Comparison of ENCODE assay signal across 19 cellular contexts in genomic region chr12:80895240-80895639, GRCh38. TPM values are rescaled to one million over a fixed set of nuclear protein-coding genes. Genes with fewer than 3 reads are reported as not detected.
DNase-seq lines count a peak whose midpoint lies in the region; ATAC-seq, FAIRE-seq and TF ChIP-seq lines count a peak whose summit lies in the region.
"Had no signal": no experiment of that assay in that cellular context is flagged by ENCODE, and none has a peak within 500 bp of the region (broad histone marks: within the 10 kb centered on the region; RNA-seq: fewer than 3 reads in every experiment).

No MANE protein-coding gene starts in this region.

- ATAC-seq in HepG2: no peak
- ATAC-seq in right lobe of liver: peak; percentile 51 to 89 (median 70)
- ATAC-seq: CD8-positive, alpha-beta T cell had no signal

- CTCF ChIA-PET in HepG2 (lab: Yijun Ruan, JAX; ENCODE audit: low intra/inter-chr PET ratio, low total read pairs): no interaction called here

- H3K9ac ChIP-seq in liver (ENCODE audit: low read depth in 1 of 2, low read length in 2 of 2): no peak overlapping the region
- no peak overlapping the region for H3K9ac ChIP-seq in HepG2 (ENCODE audit: insufficient read depth, low read depth, low read length)
- H3K9ac ChIP-seq: BLaER1 had no signal

- no peak for TF ChIP-seq RAD21 in liver (IDR thresholded peaks at IDR 0.05)
- no peak for TF ChIP-seq RAD21 in HepG2 (CRISPR knock-in tag; IDR thresholded peaks at IDR 0.05)

- peaks cover 3% of the 10 kb centered on the region for H3K79me2 ChIP-seq in HepG2 (ENCODE audit: insufficient read depth, low read length)

- no peak overlapping the region for H3K4me3 ChIP-seq in liver (ENCODE audit: low read depth in 1 of 3, low read length in 3 of 3)
- H3K4me3 ChIP-seq in HepG2 (replicated peaks in 1 of 3; ENCODE audit: insufficient read depth in 1 of 3, low read depth in 2 of 3, low read length in 3 of 3): no peak overlapping the region
- no peak overlapping the region for H3K4me3 ChIP-seq in right lobe of liver
- no peak overlapping the region for H3K4me3 ChIP-seq in uterus
- H3K4me3 ChIP-seq: BLaER1 had no signal

- H3K36me3 ChIP-seq in liver (ENCODE audit: control insufficient read depth in 4 of 4, insufficient read depth in 3 of 4, low read depth in 1 of 4, low read length in 3 of 4) (no peaks in the 10 kb centered on the region), HepG2 (replicated peaks in 1 of 2; ENCODE audit: control insufficient read depth in 1 of 2, insufficient read depth in 2 of 2, low read length in 2 of 2) (no peaks in the 10 kb centered on the region), right lobe of liver (no peaks in the 10 kb centered on the region), uterus (no peaks in the 10 kb centered on the region)
- H3K36me3 ChIP-seq: BLaER1 had no signal

- TF ChIP-seq POLR2A in HepG2 (IDR thresholded peaks at IDR 0.05; ENCODE audit: insufficient read depth in 1 of 2, low read depth in 2 of 2, low read length in 2 of 2): no peak
- TF ChIP-seq POLR2A in right lobe of liver (IDR thresholded peaks at IDR 0.05): no peak
- no peak for TF ChIP-seq POLR2A in uterus (IDR thresholded peaks at IDR 0.05)

- POLR2A ChIA-PET in HepG2 (lab: Yijun Ruan, JAX): no interaction called here

- no peak for FAIRE-seq in HepG2 (lab: Jason Lieb, UNC)
- FAIRE-seq: A204.1, G401.6, H54 had no signal

- 57% methylated on average over 3 of the region's 3 CpGs for WGBS in liver
- WGBS in HepG2 (ENCODE audit: low lambda C conversion rate): 98% methylated on average over 3 of the region's 3 CpGs
- WGBS in right lobe of liver (ENCODE audit: insufficient coverage, low coverage, low lambda C conversion rate, missing lambda C conversion rate): 59% methylated on average over 3 of the region's 3 CpGs

- H2AFZ ChIP-seq in HepG2 (ENCODE audit: low read length): no peak overlapping the region

- intact Hi-C loops in HepG2 (cut with micrococcal nuclease; ENCODE audit: unreplicated experiment): no loop called here
- intact Hi-C loops in right lobe of liver (cut with DNase I): no loop called here
- intact Hi-C loops in uterus (cut with DNase I; ENCODE audit: low total_unique reads): no loop called here

- no peaks in the 10 kb centered on the region for H3K27me3 ChIP-seq in liver (ENCODE audit: control insufficient read depth in 4 of 4, insufficient read depth in 4 of 4, low read length in 3 of 4)
- H3K27me3 ChIP-seq in HepG2 (ENCODE audit: control insufficient read depth in 1 of 2, insufficient read depth in 2 of 2, low read length in 2 of 2): no peaks in the 10 kb centered on the region
- no peaks in the 10 kb centered on the region for H3K27me3 ChIP-seq in right lobe of liver
- no peaks in the 10 kb centered on the region for H3K27me3 ChIP-seq in uterus
- H3K27me3 ChIP-seq: BLaER1 had no signal

- in situ Hi-C loops in HepG2 (cut with HindIII; ENCODE audit: extremely low pct_ligation_motif_present, low pct_unique_long_range_greater_than_20kb): no loop called here

- DNase-seq in HepG2 (ENCODE audit: low spot score): no peak
- DNase-seq in right lobe of liver: no peak
- DNase-seq in uterus: no peak
- DNase-seq in SIG-M5 (lab: John Stamatoyannopoulos, UW): no peak
- DNase-seq in foreskin melanocyte: no peak
- DNase-seq: Caco-2; CD4-positive, CD25-positive, alpha-beta regulatory T cell; CD8-positive, alpha-beta T cell; DMS153; DND-41; GOT3 had no signal

- no peak overlapping the region for H3K4me2 ChIP-seq in HepG2 (ENCODE audit: low read depth, low read length)
- H3K4me2 ChIP-seq: BLaER1 had no signal

- no TSS peak for BruUV-seq in HepG2 (replicated peaks; lab: Mats Ljungman, UMichigan)

- H3K4me1 ChIP-seq in liver (ENCODE audit: control insufficient read depth in 4 of 4, insufficient read depth in 4 of 4, low read length in 3 of 4) (peaks cover 0 to 9% (median 0%) of the 10 kb centered on the region in 4 donors), HepG2 (ENCODE audit: insufficient read depth, low read length) (no peaks in the 10 kb centered on the region), right lobe of liver (peaks cover 0 to 8% (median 0%) of the 10 kb centered on the region in 4 donors), uterus (no peaks in the 10 kb centered on the region)
- H3K4me1 ChIP-seq: BLaER1, Caco-2 had no signal

- TF ChIP-seq CTCF in liver (IDR thresholded peaks at IDR 0.05; ENCODE audit: low read depth, low read length, missing input control) (no peak), HepG2 (CRISPR knock-in tag; IDR thresholded peaks at IDR 0.05) (no peak), right lobe of liver (IDR thresholded peaks at IDR 0.05) (no peak), uterus (IDR thresholded peaks at IDR 0.05) (no peak)

- peak overlapping the region in 1 of 2 donors; percentile 17 for H3K27ac ChIP-seq in liver (ENCODE audit: low read depth in 1 of 2, low read length in 2 of 2)
- H3K27ac ChIP-seq in HepG2 (ENCODE audit: extremely low read length, insufficient read depth, low read length): no peak overlapping the region
- H3K27ac ChIP-seq in right lobe of liver: peak overlapping the region in 2 of 3 donors; percentile 12 to 50
- H3K27ac ChIP-seq in uterus: peak overlapping the region; percentile 40 to 66
- H3K27ac ChIP-seq: 22Rv1, BLaER1, C4-2B had no signal

- no peaks in the 10 kb centered on the region for H4K20me1 ChIP-seq in HepG2 (ENCODE audit: insufficient read depth, low read length)
- H4K20me1 ChIP-seq: BLaER1 had no signal

- H3K9me3 ChIP-seq in liver (ENCODE audit: control insufficient read depth in 4 of 4, low read length in 3 of 4) (no peaks in the 10 kb centered on the region), HepG2 (ENCODE audit: low read length) (no peaks in the 10 kb centered on the region), right lobe of liver (no peaks in the 10 kb centered on the region), uterus (no peaks in the 10 kb centered on the region)
- H3K9me3 ChIP-seq: BLaER1, Caco-2 had no signal

- TF ChIP-seq EP300 in HepG2 (IDR thresholded peaks at IDR 0.05; ENCODE audit: low read depth in 2 of 2, low read length in 2 of 2) (no peak), HepG2 (CRISPR knock-in tag; IDR thresholded peaks at IDR 0.05; ENCODE audit: borderline replicate concordance) (no peak)

TF ChIP-seq in liver, 16 proteins besides CTCF, POLR2A, EP300 and RAD21 (continues in another document):
- TF ChIP-seq YY1 (IDR thresholded peaks at IDR 0.05): peak; percentile 19
- TF ChIP-seq ATF3 (IDR thresholded peaks at IDR 0.05): no peak
- no peak for TF ChIP-seq EGR1 (IDR thresholded peaks at IDR 0.05; ENCODE audit: low read depth in 2 of 2)
- TF ChIP-seq SP1 (IDR thresholded peaks at IDR 0.05): no peak

TF ChIP-seq in HepG2, 621 proteins besides CTCF, POLR2A, EP300 and RAD21:
- no peak for TF ChIP-seq SSRP1 (CRISPR knock-in tag; IDR thresholded peaks at IDR 0.05)
- no peak for TF ChIP-seq ZNF713 (CRISPR knock-in tag; IDR thresholded peaks at IDR 0.05)
- no peak for TF ChIP-seq KLF13 (CRISPR knock-in tag; IDR thresholded peaks at IDR 0.05)
- no peak for TF ChIP-seq KLF15 (CRISPR knock-in tag; IDR thresholded peaks at IDR 0.05; ENCODE audit: borderline replicate concordance)
- no peak for TF ChIP-seq BRCA1 (CRISPR knock-in tag; IDR thresholded peaks at IDR 0.05)
- no peak for TF ChIP-seq MYC (CRISPR knock-in tag; IDR thresholded peaks at IDR 0.05; ENCODE audit: borderline replicate concordance)
- TF ChIP-seq ZNF589 (CRISPR knock-in tag; conservative IDR thresholded peaks at IDR 0.05): no peak
- TF ChIP-seq ADNP (CRISPR knock-in tag; IDR thresholded peaks at IDR 0.05): no peak
- TF ChIP-seq ZNF121 (CRISPR knock-in tag; IDR thresholded peaks at IDR 0.05): no peak

RNA-seq across cellular contexts. Expression of gene LIN7A, which starts 42.5 kb away (rescaled TPM):
- total RNA-seq in liver (10 to 100 TPM in 1 of 2 donors, 1 to 10 TPM in 1; 9.7 to 20.6 TPM), HepG2 (2016; rRNA removed; fragmentation: Illumina TruSeq; extraction: Trizol) (18.5 and 31.9 TPM in 2 replicates), right lobe of liver (10 to 100 TPM; 13.4 to 23.0 (median 20.2) TPM), uterus (10 to 100 TPM; 10.2 to 31.2 (median 16.5) TPM)
- polyA plus RNA-seq in liver (1 to 10 TPM; 6.0 to 8.6 TPM), HepG2 (2011; rRNA removed) (14.4 and 19.2 TPM in 2 replicates)
- total RNA-seq in HepG2 (2016; cell fraction: cytosol; rRNA removed; fragmentation: Illumina TruSeq; extraction: Trizol; ENCODE audit: low read depth): 4.5 and 5.5 TPM in 2 replicates
- total RNA-seq in HepG2 (2016; cell fraction: insoluble cytoplasmic fraction; rRNA removed; fragmentation: Illumina TruSeq; extraction: Trizol): 18.8 and 29.3 TPM in 2 replicates
- total RNA-seq in HepG2 (2016; cell fraction: membrane; rRNA removed; fragmentation: Illumina TruSeq; extraction: Trizol): 6.1 and 6.3 TPM in 2 replicates
- 15.4 and 20.0 TPM in 2 replicates for total RNA-seq in HepG2 (2016; cell fraction: nucleus; rRNA removed; fragmentation: Illumina TruSeq; extraction: Trizol)
- polyA plus RNA-seq in HepG2 (2011; cell fraction: cytosol; rRNA removed): 13.9 and 17.2 TPM in 2 replicates
- polyA plus RNA-seq in HepG2 (2011; cell fraction: nucleus; rRNA removed): 10.1 and 11.0 TPM in 2 replicates
- 17.4 and 20.6 TPM in 2 replicates for polyA plus RNA-seq in HepG2 (2012)
- 3.4 and 3.8 TPM in 2 replicates for polyA plus RNA-seq in HepG2 (2016; cell fraction: cytosol; fragmentation: Illumina TruSeq; extraction: Trizol; ENCODE audit: low read depth)
- 25.6 and 26.5 TPM in 2 replicates for polyA plus RNA-seq in HepG2 (2016; cell fraction: insoluble cytoplasmic fraction; fragmentation: Illumina TruSeq; extraction: Trizol; ENCODE audit: low read depth)
- 4.4 and 5.9 TPM in 2 replicates for polyA plus RNA-seq in HepG2 (2016; cell fraction: membrane; fragmentation: Illumina TruSeq; extraction: Trizol; ENCODE audit: low read depth)
- 16.7 and 18.0 TPM in 2 replicates for polyA plus RNA-seq in HepG2 (2016; cell fraction: nucleus; fragmentation: Illumina TruSeq; extraction: Trizol; ENCODE audit: insufficient read depth, low read depth)
- polyA minus RNA-seq in HepG2 (2011; rRNA and poly(A)+ RNA removed; ENCODE audit: low replicate concordance): 13.0 TPM in 1 of 2 replicates, not detected in the other
- polyA minus RNA-seq in HepG2 (2011; cell fraction: cytosol; rRNA and poly(A)+ RNA removed): 15.1 and 15.6 TPM in 2 replicates
- polyA minus RNA-seq in HepG2 (2011; cell fraction: nucleus; rRNA and poly(A)+ RNA removed): 35.3 and 37.2 TPM in 2 replicates
- total RNA-seq: B cell; CD8-positive, alpha-beta T cell had no signal
